8 cellular contexts compared by ENCODE assay signal in the genomic region with DNA sequence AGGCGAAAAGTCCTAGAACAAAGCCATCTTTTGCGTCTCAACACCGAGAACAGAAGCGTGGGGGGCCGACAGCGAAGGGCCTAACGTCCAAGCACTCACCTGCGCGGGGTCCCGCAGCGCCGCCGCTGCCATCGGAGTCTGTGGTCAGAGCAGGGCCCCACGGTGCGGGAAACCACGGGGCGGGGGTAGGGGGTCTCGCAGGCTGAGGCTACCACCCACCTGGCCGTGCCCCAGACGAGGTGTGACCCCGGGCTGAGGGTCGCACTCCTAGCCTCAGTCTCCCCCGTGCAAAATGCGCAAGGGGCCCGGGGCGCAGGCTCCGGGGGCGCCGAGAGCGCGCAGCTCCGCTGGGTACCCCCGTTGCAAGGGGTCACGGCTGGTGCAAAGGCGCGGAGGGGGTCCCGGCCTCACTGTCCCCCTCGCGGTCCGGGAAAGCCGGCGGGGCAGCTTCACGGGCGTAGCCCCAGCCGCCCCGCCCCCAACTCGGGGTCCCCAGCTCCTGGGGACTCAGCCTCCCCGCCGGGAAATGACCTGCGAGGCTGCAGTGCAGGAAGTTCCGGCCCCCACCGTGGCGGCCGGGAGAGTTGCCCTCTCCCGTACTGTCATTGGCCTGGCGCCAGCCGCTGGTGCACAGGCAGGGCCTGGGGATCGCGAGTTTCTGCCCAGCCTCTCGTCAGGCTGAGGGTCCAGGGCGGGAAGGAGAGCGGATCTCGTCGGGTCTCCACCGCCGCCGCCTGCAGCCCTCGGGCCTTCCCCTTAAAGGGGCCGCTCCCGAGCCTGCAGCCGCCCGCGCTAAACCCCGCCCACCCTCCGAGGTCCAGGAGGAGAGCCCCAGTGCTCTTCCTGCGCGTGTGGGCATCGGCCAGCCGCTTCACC. TPM values are rescaled to one million over a fixed set of nuclear protein-coding genes. Genes with fewer than 3 reads are reported as not detected.
DNase-seq lines count a peak whose midpoint lies in the region; ATAC-seq and TF ChIP-seq lines count a peak whose summit lies in the region.

A gene (minus strand): TSS at position 699 of the 876 bp plus-strand sequence. CDS start 567 bp downstream, at position 132.

- H3K4me1 ChIP-seq in duodenal mucosa (ENCODE audit: control insufficient read depth in 1 of 2, insufficient read depth in 2 of 2, low read length in 2 of 2) = peaks cover 14% of the 10 kb centered on the region in 2 donors
- peaks cover 0 to 9% (median 0%) of the 10 kb centered on the region in 4 donors for H3K4me1 ChIP-seq in right lobe of liver

- no peaks in the 10 kb centered on the region for H3K27me3 ChIP-seq in duodenal mucosa (ENCODE audit: control insufficient read depth in 1 of 2, insufficient read depth in 2 of 2, low read length in 2 of 2)
- no peaks in the 10 kb centered on the region for H3K27me3 ChIP-seq in right lobe of liver

- H3K36me3 ChIP-seq in duodenal mucosa (ENCODE audit: control insufficient read depth in 1 of 2, insufficient read depth in 2 of 2, low read length in 2 of 2) (peaks cover 22 to 27% of the 10 kb centered on the region in 2 donors), right lobe of liver (peaks cover 5 to 16% (median 11%) of the 10 kb centered on the region in 4 donors)

- DNase-seq in GM04504 (ENCODE audit: low read depth) (peak; percentile 3), NCI-H2171 treated with DMSO at 0.1 percent for 48 hours (lab: John Stamatoyannopoulos, UW) (peak; percentile 3), right lobe of liver (peak; percentile 76 to 80 (median 78))
- DNase-seq in activated CD4-positive, alpha-beta T cell treated with anti-CD3 and anti-CD28 coated beads for 1 hour = peak; percentile 19
- DNase-seq in stimulated activated CD4-positive, alpha-beta T cell treated with anti-CD3 and anti-CD28 coated beads, Interleukin-4, amount 100 ng/mL, for 4 hours = peak; percentile 22 to 56

- H3K4me3 ChIP-seq in duodenal mucosa (ENCODE audit: low read depth in 1 of 2, low read length in 2 of 2) (peak within 1 kb of the TSS; percentile 76 to 86), right lobe of liver (peak within 1 kb of the TSS; percentile 90 to 99 (median 91))

- ATAC-seq in HG02588 (IDR thresholded peaks at IDR 0.05; ENCODE audit: unreplicated experiment) (peak; percentile 68), right lobe of liver (peak; percentile 87 to 91 (median 88)), HG03139 (IDR thresholded peaks at IDR 0.05; ENCODE audit: unreplicated experiment) (no peak)

- intact Hi-C loops in right lobe of liver (cut with DNase I) = no loop called here

- WGBS in right lobe of liver (ENCODE audit: insufficient coverage, low coverage, low lambda C conversion rate, missing lambda C conversion rate) = 2% methylated on average over 5 of the region's 80 CpGs

- peak within 1 kb of the TSS; percentile 52 to 79 for H3K9ac ChIP-seq in duodenal mucosa (ENCODE audit: low read depth in 1 of 2, low read length in 2 of 2)

- no peak for TF ChIP-seq CTCF in right lobe of liver (IDR thresholded peaks at IDR 0.05)

- no peak within 1 kb of the TSS for H3K27ac ChIP-seq in duodenal mucosa (ENCODE audit: low read depth, low read length)
- peak within 1 kb of the TSS in 2 of 3 donors; percentile 56 to 72 for H3K27ac ChIP-seq in right lobe of liver

- TF ChIP-seq POLR2A in right lobe of liver (IDR thresholded peaks at IDR 0.05) = peak; percentile 17

- H3K9me3 ChIP-seq in duodenal mucosa (ENCODE audit: control insufficient read depth in 1 of 2, low read length in 2 of 2) (peaks cover 32 to 34% of the 10 kb centered on the region in 2 donors), right lobe of liver (peaks cover 0 to 7% (median 4%) of the 10 kb centered on the region in 4 donors)

RNA-seq across cellular contexts. Expression of the gene that starts here (rescaled TPM):
- total RNA-seq in right lobe of liver = 1 to 10 TPM; 2.6 to 3.8 (median 3.2) TPM

Comparison
In these comparisons a context has a peak if more than half of its experiments do, and no peak if none do; other contexts are left out.
1. DNase-seq: peak in every context shown above with its lines; median percentile 78 in right lobe of liver; 39 in stimulated activated CD4-positive, alpha-beta T cell treated with anti-CD3 and anti-CD28 coated beads, Interleukin-4, amount 100 ng/mL, for 4 hours; 19 in activated CD4-positive, alpha-beta T cell treated with anti-CD3 and anti-CD28 coated beads for 1 hour; 3 in GM04504; 3 in NCI-H2171 treated with DMSO at 0.1 percent for 48 hours.